16 cellular contexts compared by ENCODE assay signal in genomic region chr6:35170891-35171290, GRCh38. TPM values are rescaled to one million over a fixed set of nuclear protein-coding genes. Genes with fewer than 3 reads are reported as not detected.
DNase-seq lines count a peak whose midpoint lies in the region; ATAC-seq and TF ChIP-seq lines count a peak whose summit lies in the region.
"Had no signal": no experiment of that assay in that cellular context is flagged by ENCODE, and none has a peak within 500 bp of the region (broad histone marks: within the 10 kb centered on the region; RNA-seq: fewer than 3 reads in every experiment).

No MANE protein-coding gene starts in this region.

- no peaks in the 10 kb centered on the region for H3K27me3 ChIP-seq in IMR-90 (ENCODE audit: control insufficient read depth, insufficient read depth, low read length)
- no peaks in the 10 kb centered on the region for H3K27me3 ChIP-seq in endodermal cell (ENCODE audit: control insufficient read depth, insufficient read depth, low read length, poor library complexity, severe bottlenecking)
- no peaks in the 10 kb centered on the region for H3K27me3 ChIP-seq in osteoblast (ENCODE audit: insufficient read depth, low read length)

- no peaks in the 10 kb centered on the region for H3K36me3 ChIP-seq in IMR-90 (ENCODE audit: control insufficient read depth, insufficient read depth, low read length)
- H3K36me3 ChIP-seq in endodermal cell (ENCODE audit: control insufficient read depth, insufficient read depth, low read length), result no peaks in the 10 kb centered on the region
- H3K36me3 ChIP-seq in osteoblast (ENCODE audit: insufficient read depth, low read length), result no peaks in the 10 kb centered on the region

- H4K8ac ChIP-seq in IMR-90 (ENCODE audit: low read depth in 2 of 2, low read length in 2 of 2), result peak overlapping the region; percentile 25 to 69; a peak in 3 of 4 replicates

- CTCF ChIA-PET in IMR-90 (lab: Yijun Ruan, JAX), result no interaction called here

- peaks cover 25% of the 10 kb centered on the region for H3K27me3 Mint-ChIP-seq in endodermal cell (ENCODE audit: insufficient read depth)

- H2AFZ ChIP-seq in IMR-90 (replicated peaks; ENCODE audit: low read length, poor library complexity) (peak overlapping the region; percentile 69), osteoblast (ENCODE audit: low read length) (no peak overlapping the region)

- no peak overlapping the region for H3K27ac Mint-ChIP-seq in endodermal cell
- H3K27ac Mint-ChIP-seq: CD8-positive, alpha-beta T cell had no signal

- peak overlapping the region; percentile 61 for H2BK5ac ChIP-seq in IMR-90 (ENCODE audit: low read depth, low read length, poor library complexity, severe bottlenecking)

- peak overlapping the region; percentile 98 for H2AK5ac ChIP-seq in IMR-90 (ENCODE audit: low read depth, low read length)

- DNase-seq in EH (ENCODE audit: low read depth) (peak; percentile 54), IMR-90 (no peak), endodermal cell (peak; percentile 33), osteoblast (ENCODE audit: insufficient read length, low spot score, missing footprints) (no peak), superior temporal gyrus (ENCODE audit: extremely low spot score) (no peak), NCI-H524 treated with DMSO at 0.1 percent for 48 hours (lab: John Stamatoyannopoulos, UW) (no peak), foreskin melanocyte (no peak)
- DNase-seq: CD8-positive, alpha-beta T cell; COR-L47; DMS153; DMS79 treated with DMSO at 0.1 percent for 48 hours had no signal

- peaks cover 18% of the 10 kb centered on the region for H3K4me1 Mint-ChIP-seq in endodermal cell
- H3K4me1 Mint-ChIP-seq: CD14-positive monocyte had no signal

- dilution Hi-C loops in IMR-90 (cut with HindIII; ENCODE audit: low sequenced_read_pairs, unreplicated experiment), result no loop called here

- H3K36me3 Mint-ChIP-seq in endodermal cell (ENCODE audit: low read depth), result no peaks in the 10 kb centered on the region
- H3K36me3 Mint-ChIP-seq: CD14-positive monocyte; CD8-positive, alpha-beta T cell had no signal

- POLR2A ChIA-PET in IMR-90 (lab: Charles Lee; ENCODE audit: unreplicated experiment), result no interaction called here

- H3K23ac ChIP-seq in IMR-90 (ENCODE audit: low read depth, low read length), result 0 out of 2 replicates have a peak overlapping the region, but pooled peaks have one; percentile 26

- TF ChIP-seq CTCF in IMR-90 (conservative IDR thresholded peaks at IDR 0.05; ENCODE audit: low read depth, low read length) (no peak), endodermal cell (conservative IDR thresholded peaks at IDR 0.05) (no peak), osteoblast (IDR thresholded peaks at IDR 0.05; ENCODE audit: extremely low read depth, low read depth, low read length) (no peak)

- no peak for ATAC-seq in IMR-90 (ENCODE audit: low read depth)
- ATAC-seq: CD8-positive, alpha-beta T cell; HCT116 had no signal

- no peak overlapping the region; the same call in 1 of the 2 replicates for H4K5ac ChIP-seq in IMR-90 (ENCODE audit: low read depth, low read length)

- no peak for TF ChIP-seq POLR2A in IMR-90 (IDR thresholded peaks at IDR 0.05; ENCODE audit: low read depth, low read length)

- peak overlapping the region; percentile 68; the same call in 2 of the 3 replicates for H2BK15ac ChIP-seq in IMR-90 (ENCODE audit: low read depth, low read length)

- H3K9me1 ChIP-seq in IMR-90 (ENCODE audit: insufficient read depth, low read length), result peaks cover 34% of the 10 kb centered on the region

- H3K9me3 Mint-ChIP-seq in endodermal cell, result peaks cover 5% of the 10 kb centered on the region
- H3K9me3 Mint-ChIP-seq: CD8-positive, alpha-beta T cell had no signal

- H3K79me1 ChIP-seq in IMR-90 (ENCODE audit: low read depth in 1 of 2, low read length in 2 of 2), result peaks cover 0 to 3% of the 10 kb centered on the region in 2 experiments; a peak in 1 of 4 replicates

- no peak overlapping the region for H3K4me3 Mint-ChIP-seq in endodermal cell
- H3K4me3 Mint-ChIP-seq: CD14-positive monocyte; CD8-positive, alpha-beta T cell had no signal

- H4K91ac ChIP-seq in IMR-90 (ENCODE audit: insufficient read depth, low read depth, low read length), result peak overlapping the region; percentile 30

- H3K9me3 ChIP-seq in IMR-90 (ENCODE audit: control insufficient read depth, insufficient read depth, low read length), result no peaks in the 10 kb centered on the region
- H3K9me3 ChIP-seq in endodermal cell (ENCODE audit: control insufficient read depth, low read length), result no peaks in the 10 kb centered on the region
- H3K9me3 ChIP-seq in osteoblast (ENCODE audit: low read depth, low read length), result no peaks in the 10 kb centered on the region

- peak overlapping the region; percentile 58; the same call in 1 of the 2 replicates for H2BK20ac ChIP-seq in IMR-90 (ENCODE audit: low read depth, low read length)

- H4K20me1 ChIP-seq in IMR-90 (ENCODE audit: insufficient read depth, low read length) (no peaks in the 10 kb centered on the region), osteoblast (ENCODE audit: insufficient read depth, low read length) (no peaks in the 10 kb centered on the region)

- TF ChIP-seq RAD21 in IMR-90 (IDR thresholded peaks at IDR 0.05; ENCODE audit: low read length), result no peak

- no TSS peak for BruUV-seq in IMR-90 (replicated peaks; lab: Mats Ljungman, UMichigan)

- peak overlapping the region; percentile 55; the same call in 1 of the 2 replicates for H3K18ac ChIP-seq in IMR-90 (ENCODE audit: low read depth, low read length)

- H3K4ac ChIP-seq in IMR-90 (ENCODE audit: low read depth, low read length), result peak overlapping the region; percentile 78

- no peak overlapping the region for H3K56ac ChIP-seq in IMR-90 (ENCODE audit: extremely low read depth, insufficient read depth, low read length)

- peak overlapping the region; percentile 23 for H3K14ac ChIP-seq in IMR-90 (replicated peaks; ENCODE audit: low read depth, low read length)

- intact Hi-C loops in IMR-90 (cut with micrococcal nuclease), result no loop called here

- H3K4me1 ChIP-seq in IMR-90 (ENCODE audit: control insufficient read depth, insufficient read depth, low read length) (peaks cover 20% of the 10 kb centered on the region), endodermal cell (ENCODE audit: control insufficient read depth, insufficient read depth, low read length) (peaks cover 2% of the 10 kb centered on the region), osteoblast (ENCODE audit: insufficient read depth, low read length) (peaks cover 45% of the 10 kb centered on the region)

- H3K27ac ChIP-seq in IMR-90 (ENCODE audit: insufficient read depth, low read length) (no peak overlapping the region), endodermal cell (ENCODE audit: low read depth, low read length) (no peak overlapping the region), osteoblast (ENCODE audit: low read depth, low read length) (peak overlapping the region; percentile 84)
- H3K27ac ChIP-seq: 22Rv1, HL-60 had no signal

- H3K4me2 ChIP-seq in IMR-90 (ENCODE audit: low read depth, low read length) (no peak overlapping the region), osteoblast (ENCODE audit: insufficient read depth, low read length) (peak overlapping the region; percentile 34)

- H3K79me2 ChIP-seq in osteoblast (ENCODE audit: insufficient read depth, low read length), result peaks cover 7% of the 10 kb centered on the region

- peak overlapping the region; percentile 44 for H2AK9ac ChIP-seq in IMR-90 (replicated peaks; ENCODE audit: low read depth, low read length, poor library complexity)

- WGBS in IMR-90 (ENCODE audit: extremely low coverage in 2 of 2, insufficient read length in 1 of 2), 2 experiments, result 83% methylated on average over 2 of the region's 3 CpGs; no CpG with 5 or more reads in 1 of the 2 experiments
- 94% methylated on average over 3 of the region's 3 CpGs; no CpG with 5 or more reads in 1 of the 2 experiments for WGBS in endodermal cell (ENCODE audit: insufficient coverage in 1 of 2, insufficient read length in 1 of 2), 2 experiments

- no peak overlapping the region for H3K4me3 ChIP-seq in IMR-90 (ENCODE audit: insufficient read depth, low read depth, low read length)
- no peak overlapping the region for H3K4me3 ChIP-seq in endodermal cell (ENCODE audit: low read length)
- no peak overlapping the region for H3K4me3 ChIP-seq in osteoblast (ENCODE audit: insufficient read depth, low read length)

- H3K9ac ChIP-seq in IMR-90 (ENCODE audit: low read depth, low read length) (no peak overlapping the region), endodermal cell (ENCODE audit: extremely low read depth, low read length, poor library complexity, severe bottlenecking) (no peak overlapping the region)

- peak overlapping the region; percentile 90 for H2BK120ac ChIP-seq in IMR-90 (ENCODE audit: low read depth, low read length)

- in situ Hi-C loops in IMR-90 (cut with MboI; ENCODE audit: low sequenced_read_pairs), result no loop called here

TF ChIP-seq in IMR-90, 13 proteins besides CTCF, POLR2A, EP300 and RAD21 (continues in another document):
- TF ChIP-seq CEBPB (IDR thresholded peaks at IDR 0.05; ENCODE audit: low read depth, low read length) (no peak), MAFK (IDR thresholded peaks at IDR 0.05; ENCODE audit: low read depth, low read length) (no peak), MXI1 (IDR thresholded peaks at IDR 0.05; ENCODE audit: borderline replicate concordance, low read depth, low read length) (no peak), ELK1 (IDR thresholded peaks at IDR 0.05; ENCODE audit: borderline replicate concordance, low read depth, low read length) (no peak), RCOR1 (IDR thresholded peaks at IDR 0.05; ENCODE audit: insufficient replicate concordance, low read length) (no peak)

RNA-seq across cellular contexts. Expression of gene TCP11, which starts 29.8 kb away (rescaled TPM):
- 0.36 and 0.56 TPM in 2 replicates for total RNA-seq in IMR-90 (2012; rRNA removed)
- polyA plus RNA-seq in IMR-90 (2012; rRNA removed), result 0.30 and 0.34 TPM in 2 replicates
- 0.16 TPM in 1 of 2 replicates, not detected in the other for polyA plus RNA-seq in IMR-90 (2012; cell fraction: cytosol; rRNA removed)
- 0.09 and 0.11 TPM in 2 replicates for polyA plus RNA-seq in IMR-90 (2012; cell fraction: nucleus; rRNA removed; ENCODE audit: low replicate concordance)
- total RNA-seq in endodermal cell, result not detected
- polyA plus RNA-seq in endodermal cell (2013, experiment 1 of 2), result 1.1 TPM
- 0.21 TPM for polyA plus RNA-seq in endodermal cell (2013, experiment 2 of 2)
- 0.29 and 0.72 TPM in 2 replicates for total RNA-seq in osteoblast
- total RNA-seq: A673; CD8-positive, alpha-beta T cell had no signal
- polyA plus RNA-seq: CD14-positive monocyte had no signal

RNA-seq across cellular contexts. Expression of gene SCUBE3, which starts 42.9 kb away (rescaled TPM):
- total RNA-seq in IMR-90 (2012; rRNA removed) (19.9 and 21.1 TPM in 2 replicates), endodermal cell (under 1 TPM; 0.27 to 0.86 TPM), osteoblast (30.4 and 62.5 TPM in 2 replicates)
- 41.5 and 45.5 TPM in 2 replicates for polyA plus RNA-seq in IMR-90 (2012; rRNA removed)
- 24.2 and 25.6 TPM in 2 replicates for polyA plus RNA-seq in IMR-90 (2012; cell fraction: cytosol; rRNA removed)
- 53.9 and 65.7 TPM in 2 replicates for polyA plus RNA-seq in IMR-90 (2012; cell fraction: nucleus; rRNA removed; ENCODE audit: low replicate concordance)
- 22.4 TPM for polyA plus RNA-seq in endodermal cell (2013, experiment 1 of 2)
- polyA plus RNA-seq in endodermal cell (2013, experiment 2 of 2), result 18.8 TPM
- total RNA-seq: CD8-positive, alpha-beta T cell had no signal
- polyA plus RNA-seq: CD14-positive monocyte had no signal

Comparison
In these comparisons a context has a peak if more than half of its experiments do, and no peak if none do; other contexts are left out.
1. DNase-seq: peak in EH (single experiment) and endodermal cell (single experiment); none in IMR-90 (single experiment), osteoblast (single experiment), superior temporal gyrus (single experiment), NCI-H524 treated with DMSO at 0.1 percent for 48 hours (single experiment) and foreskin melanocyte (single experiment).
2. RNA of gene SCUBE3, which starts 42.9 kb away (total RNA-seq): 30.4 to 62.5 TPM in osteoblast and 19.9 to 21.1 TPM in IMR-90; 0.27 to 0.86 TPM in endodermal cell; every median in the first group is over 10 times any median in the second.